Comparison of ENCODE assay signal across 8 cellular contexts in genomic region chr3:153159771-153160397, GRCh38.
DNase-seq lines count a peak whose midpoint lies in the region; TF ChIP-seq lines count a peak whose summit lies in the region.

No MANE protein-coding gene starts in this region.

- peak overlapping the region; percentile 66 for H3K4me2 ChIP-seq in SU-DHL-6 (ENCODE audit: low read depth, low read length, poor library complexity, severe bottlenecking)

- peak overlapping the region; percentile 65 for H3K9ac ChIP-seq in ES-I3 (ENCODE audit: low read depth, low read length)
- peak overlapping the region; percentile 67 for H3K9ac ChIP-seq in SU-DHL-6 (ENCODE audit: low read length)
- no peak overlapping the region for H3K9ac ChIP-seq in rectal smooth muscle tissue (ENCODE audit: low read length)

- no peaks in the 10 kb centered on the region for H3K36me3 ChIP-seq in ES-I3 (ENCODE audit: insufficient read depth, low read length)
- H3K36me3 ChIP-seq in SU-DHL-6 (ENCODE audit: low read length) = no peaks in the 10 kb centered on the region
- H3K36me3 ChIP-seq in rectal smooth muscle tissue (ENCODE audit: control insufficient read depth, insufficient read depth, low read length) = no peaks in the 10 kb centered on the region

- no peaks in the 10 kb centered on the region for H3K4me1 ChIP-seq in ES-I3 (ENCODE audit: insufficient read depth, low read length)
- peaks cover 2% of the 10 kb centered on the region for H3K4me1 ChIP-seq in rectal smooth muscle tissue (ENCODE audit: control insufficient read depth, insufficient read depth, low read length)

- H3K9me3 ChIP-seq in ES-I3 (ENCODE audit: control insufficient read depth, insufficient read depth, low read length) = no peaks in the 10 kb centered on the region
- H3K9me3 ChIP-seq in SU-DHL-6 (ENCODE audit: insufficient read depth, low read length) = no peaks in the 10 kb centered on the region

- no peak for DNase-seq in fibroblast of mammary gland (ENCODE audit: low read depth)
- DNase-seq in DMS114 treated with DMSO at 0.1 percent for 48 hours (lab: John Stamatoyannopoulos, UW; ENCODE audit: unreplicated experiment) = no peak
- no peak for DNase-seq in LoVo (ENCODE audit: low spot score)
- DNase-seq in NCI-H748 (lab: John Stamatoyannopoulos, UW; ENCODE audit: unreplicated experiment) = no peak
- no peak for DNase-seq in RKO (ENCODE audit: low spot score)

- no peaks in the 10 kb centered on the region for H3K9me2 ChIP-seq in SU-DHL-6 (replicated peaks; ENCODE audit: insufficient read depth, low read length)

- no peaks in the 10 kb centered on the region; the same call in 1 of the 2 replicates for H3F3A ChIP-seq in SU-DHL-6 (ENCODE audit: insufficient read depth)

- peak overlapping the region; percentile 58 for H3K4me3 ChIP-seq in SU-DHL-6 (ENCODE audit: insufficient read depth, low read length, poor library complexity, severe bottlenecking)
- H3K4me3 ChIP-seq in fibroblast of mammary gland (ENCODE audit: control insufficient read depth, low read depth, low read length) = peak overlapping the region; percentile 95
- peak overlapping the region; percentile 57 for H3K4me3 ChIP-seq in rectal smooth muscle tissue (ENCODE audit: low read length)

- H4K20me1 ChIP-seq in SU-DHL-6 (ENCODE audit: low read depth, low read length) = peaks cover 13% of the 10 kb centered on the region

- TF ChIP-seq CTCF in SU-DHL-6 (IDR thresholded peaks at IDR 0.05; ENCODE audit: insufficient read depth, low read length, poor library complexity, severe bottlenecking) (no peak), fibroblast of mammary gland (conservative IDR thresholded peaks at IDR 0.05; ENCODE audit: control insufficient read depth, insufficient read depth, low read depth, low read length) (no peak)

- H2AFZ ChIP-seq in SU-DHL-6 (ENCODE audit: low read depth, low read length, severe bottlenecking) = peak overlapping the region; percentile 39

- H3K27me3 ChIP-seq in SU-DHL-6 (ENCODE audit: low read length) (no peaks in the 10 kb centered on the region), rectal smooth muscle tissue (ENCODE audit: control insufficient read depth, insufficient read depth, low read length) (no peaks in the 10 kb centered on the region)

- H3K79me2 ChIP-seq in SU-DHL-6 (ENCODE audit: insufficient read depth, low read length) = peaks cover 27% of the 10 kb centered on the region

- H3K27ac ChIP-seq in SU-DHL-6 (ENCODE audit: low read depth, low read length) (peak overlapping the region; percentile 62), rectal smooth muscle tissue (ENCODE audit: low read depth, low read length) (peak overlapping the region; percentile 79)
